In the genomic region with DNA sequence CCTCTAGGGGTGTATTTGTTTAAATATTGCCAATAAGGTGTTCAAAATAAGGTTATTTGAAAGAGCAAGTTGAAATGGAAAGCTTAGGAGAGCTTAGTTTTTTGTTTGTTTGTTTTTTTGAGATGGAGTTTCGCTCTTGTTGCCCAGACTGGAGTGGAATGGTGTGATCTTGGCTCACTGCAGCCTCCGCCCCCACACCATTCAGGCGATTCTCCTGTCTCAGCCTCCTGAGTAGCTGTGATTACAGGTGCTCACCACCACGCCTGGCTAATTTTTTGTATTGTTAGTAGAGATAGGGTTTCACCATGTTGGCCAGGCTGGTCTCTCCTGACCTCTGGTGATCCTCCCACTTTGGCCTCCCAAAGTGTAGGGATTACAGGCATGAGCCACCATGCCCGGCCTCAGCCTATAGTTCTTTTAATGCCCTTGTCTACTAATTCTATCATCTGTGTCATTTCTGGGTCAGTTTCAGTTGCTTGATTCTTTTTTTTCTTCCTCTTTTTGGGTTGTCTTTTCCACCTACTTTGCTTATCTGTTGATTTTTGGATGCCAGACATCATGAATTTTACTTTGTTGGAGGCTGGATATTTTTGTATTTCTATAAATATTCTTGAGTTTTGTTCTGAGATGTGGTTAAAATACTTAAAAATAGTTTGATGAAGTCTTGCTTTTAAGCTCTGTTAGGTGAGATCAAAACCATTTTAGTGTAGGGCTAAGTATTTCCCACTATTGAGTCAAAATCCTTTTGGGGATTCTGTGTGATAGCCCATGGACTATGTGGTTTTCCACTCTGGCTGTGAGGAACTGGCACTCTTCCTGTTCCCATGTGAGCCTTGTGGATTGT, we compare ENCODE assay signal across 2 cellular contexts.
TF ChIP-seq lines count a peak whose summit lies in the region.

No MANE protein-coding gene starts in this region.

TF ChIP-seq in HepG2, 621 proteins besides CTCF, POLR2A, EP300 and RAD21 (continues in another document):
- TF ChIP-seq, protein P1, sequence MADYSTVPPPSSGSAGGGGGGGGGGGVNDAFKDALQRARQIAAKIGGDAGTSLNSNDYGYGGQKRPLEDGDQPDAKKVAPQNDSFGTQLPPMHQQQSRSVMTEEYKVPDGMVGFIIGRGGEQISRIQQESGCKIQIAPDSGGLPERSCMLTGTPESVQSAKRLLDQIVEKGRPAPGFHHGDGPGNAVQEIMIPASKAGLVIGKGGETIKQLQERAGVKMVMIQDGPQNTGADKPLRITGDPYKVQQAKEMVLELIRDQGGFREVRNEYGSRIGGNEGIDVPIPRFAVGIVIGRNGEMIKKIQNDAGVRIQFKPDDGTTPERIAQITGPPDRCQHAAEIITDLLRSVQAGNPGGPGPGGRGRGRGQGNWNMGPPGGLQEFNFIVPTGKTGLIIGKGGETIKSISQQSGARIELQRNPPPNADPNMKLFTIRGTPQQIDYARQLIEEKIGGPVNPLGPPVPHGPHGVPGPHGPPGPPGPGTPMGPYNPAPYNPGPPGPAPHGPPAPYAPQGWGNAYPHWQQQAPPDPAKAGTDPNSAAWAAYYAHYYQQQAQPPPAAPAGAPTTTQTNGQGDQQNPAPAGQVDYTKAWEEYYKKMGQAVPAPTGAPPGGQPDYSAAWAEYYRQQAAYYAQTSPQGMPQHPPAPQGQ (CRISPR knock-in tag; IDR thresholded peaks at IDR 0.05; ENCODE audit: borderline replicate concordance) = no peak
- TF ChIP-seq GATAD1 (CRISPR knock-in tag; IDR thresholded peaks at IDR 0.05) = no peak
- no peak for TF ChIP-seq PHF5A (CRISPR knock-in tag; IDR thresholded peaks at IDR 0.05; ENCODE audit: low read depth, unreplicated experiment)
- TF ChIP-seq, protein P2, sequence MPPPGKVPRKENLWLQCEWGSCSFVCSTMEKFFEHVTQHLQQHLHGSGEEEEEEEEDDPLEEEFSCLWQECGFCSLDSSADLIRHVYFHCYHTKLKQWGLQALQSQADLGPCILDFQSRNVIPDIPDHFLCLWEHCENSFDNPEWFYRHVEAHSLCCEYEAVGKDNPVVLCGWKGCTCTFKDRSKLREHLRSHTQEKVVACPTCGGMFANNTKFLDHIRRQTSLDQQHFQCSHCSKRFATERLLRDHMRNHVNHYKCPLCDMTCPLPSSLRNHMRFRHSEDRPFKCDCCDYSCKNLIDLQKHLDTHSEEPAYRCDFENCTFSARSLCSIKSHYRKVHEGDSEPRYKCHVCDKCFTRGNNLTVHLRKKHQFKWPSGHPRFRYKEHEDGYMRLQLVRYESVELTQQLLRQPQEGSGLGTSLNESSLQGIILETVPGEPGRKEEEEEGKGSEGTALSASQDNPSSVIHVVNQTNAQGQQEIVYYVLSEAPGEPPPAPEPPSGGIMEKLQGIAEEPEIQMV (CRISPR knock-in tag; IDR thresholded peaks at IDR 0.05; ENCODE audit: low read depth) = no peak
- TF ChIP-seq, protein P3, sequence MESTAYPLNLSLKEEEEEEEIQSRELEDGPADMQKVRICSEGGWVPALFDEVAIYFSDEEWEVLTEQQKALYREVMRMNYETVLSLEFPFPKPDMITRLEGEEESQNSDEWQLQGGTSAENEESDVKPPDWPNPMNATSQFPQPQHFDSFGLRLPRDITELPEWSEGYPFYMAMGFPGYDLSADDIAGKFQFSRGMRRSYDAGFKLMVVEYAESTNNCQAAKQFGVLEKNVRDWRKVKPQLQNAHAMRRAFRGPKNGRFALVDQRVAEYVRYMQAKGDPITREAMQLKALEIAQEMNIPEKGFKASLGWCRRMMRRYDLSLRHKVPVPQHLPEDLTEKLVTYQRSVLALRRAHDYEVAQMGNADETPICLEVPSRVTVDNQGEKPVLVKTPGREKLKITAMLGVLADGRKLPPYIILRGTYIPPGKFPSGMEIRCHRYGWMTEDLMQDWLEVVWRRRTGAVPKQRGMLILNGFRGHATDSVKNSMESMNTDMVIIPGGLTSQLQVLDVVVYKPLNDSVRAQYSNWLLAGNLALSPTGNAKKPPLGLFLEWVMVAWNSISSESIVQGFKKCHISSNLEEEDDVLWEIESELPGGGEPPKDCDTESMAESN (CRISPR knock-in tag; conservative IDR thresholded peaks at IDR 0.05) = no peak
- no peak for TF ChIP-seq NAIF1 (CRISPR knock-in tag; IDR thresholded peaks at IDR 0.05; ENCODE audit: borderline replicate concordance)
- TF ChIP-seq, protein P4, sequence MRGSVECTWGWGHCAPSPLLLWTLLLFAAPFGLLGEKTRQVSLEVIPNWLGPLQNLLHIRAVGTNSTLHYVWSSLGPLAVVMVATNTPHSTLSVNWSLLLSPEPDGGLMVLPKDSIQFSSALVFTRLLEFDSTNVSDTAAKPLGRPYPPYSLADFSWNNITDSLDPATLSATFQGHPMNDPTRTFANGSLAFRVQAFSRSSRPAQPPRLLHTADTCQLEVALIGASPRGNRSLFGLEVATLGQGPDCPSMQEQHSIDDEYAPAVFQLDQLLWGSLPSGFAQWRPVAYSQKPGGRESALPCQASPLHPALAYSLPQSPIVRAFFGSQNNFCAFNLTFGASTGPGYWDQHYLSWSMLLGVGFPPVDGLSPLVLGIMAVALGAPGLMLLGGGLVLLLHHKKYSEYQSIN (CRISPR knock-in tag; IDR thresholded peaks at IDR 0.05; ENCODE audit: borderline replicate concordance) = no peak
- no peak for TF ChIP-seq MLLT10 (CRISPR knock-in tag; IDR thresholded peaks at IDR 0.05)
- TF ChIP-seq ZNF878 (CRISPR knock-in tag; IDR thresholded peaks at IDR 0.05) = no peak
- TF ChIP-seq FOXJ3 (CRISPR knock-in tag; IDR thresholded peaks at IDR 0.05; ENCODE audit: borderline replicate concordance) = no peak
- no peak for TF ChIP-seq ZMYM2 (CRISPR knock-in tag; IDR thresholded peaks at IDR 0.05)

TF ChIP-seq in K562, 482 proteins besides CTCF, POLR2A, EP300 and RAD21:
- peak; percentile 37; the same call in 1 of the 2 replicates for TF ChIP-seq CBFA2T3 (IDR thresholded peaks at IDR 0.05)
- TF ChIP-seq, protein P5, sequence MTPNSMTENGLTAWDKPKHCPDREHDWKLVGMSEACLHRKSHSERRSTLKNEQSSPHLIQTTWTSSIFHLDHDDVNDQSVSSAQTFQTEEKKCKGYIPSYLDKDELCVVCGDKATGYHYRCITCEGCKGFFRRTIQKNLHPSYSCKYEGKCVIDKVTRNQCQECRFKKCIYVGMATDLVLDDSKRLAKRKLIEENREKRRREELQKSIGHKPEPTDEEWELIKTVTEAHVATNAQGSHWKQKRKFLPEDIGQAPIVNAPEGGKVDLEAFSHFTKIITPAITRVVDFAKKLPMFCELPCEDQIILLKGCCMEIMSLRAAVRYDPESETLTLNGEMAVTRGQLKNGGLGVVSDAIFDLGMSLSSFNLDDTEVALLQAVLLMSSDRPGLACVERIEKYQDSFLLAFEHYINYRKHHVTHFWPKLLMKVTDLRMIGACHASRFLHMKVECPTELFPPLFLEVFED (CRISPR knock-in tag; conservative IDR thresholded peaks at IDR 0.05) = no peak
- peak; percentile 37; the same call in 1 of the 2 replicates for TF ChIP-seq EGR1 (conservative IDR thresholded peaks at IDR 0.05)
